21 cellular contexts compared by ENCODE assay signal in genomic region chr20:2604506-2604835, GRCh38.
"Had no signal": no experiment of that assay in that cellular context is flagged by ENCODE, and none has a peak within 500 bp of the region (broad histone marks: within the 10 kb centered on the region; RNA-seq: fewer than 3 reads in every experiment).

No MANE protein-coding gene starts in this region.

- ATAC-seq: effector memory CD8-positive, alpha-beta T cell; gastroesophageal sphincter; right cardiac atrium; stimulated activated naive B cell treated with anti-CD40 and anti-IgM and Interleukin-4, amounts not matched to agents 10 μg/mL and 1 μg/mL and 100 μg/mL, for 72 hours had no signal

- DNase-seq: activated CD4-positive, alpha-beta memory T cell treated with anti-CD3 and anti-CD28 coated beads, Interleukin-2, amount 10 ng/mL, durations not matched to agents 7 days and 5 days; activated CD4-positive, alpha-beta T cell treated with anti-CD3 and anti-CD28 coated beads, Interleukin-2, amount 10 ng/mL, durations not matched to agents 7 days and 5 days; activated CD4-positive, CD25-positive, alpha-beta regulatory T cell treated with anti-CD3 and anti-CD28 coated beads, Interleukin-2, amount 50 U/mL, for 72 hours; activated CD8-positive, alpha-beta memory T cell treated with anti-CD3 and anti-CD28 coated beads, Interleukin-2, amount 50 U/mL, for 48 hours; activated gamma-delta T cell treated with Interleukin-2 at 50 U/mL for 16 hours; activated naive CD4-positive, alpha-beta T cell treated with anti-CD3 and anti-CD28 coated beads, Interleukin-2, amount 50 U/mL, for 16 hours; activated T-cell treated with anti-CD3 and anti-CD28 coated beads, Interleukin-2, amount 50 U/mL, for 24 hours; amniotic stem cell; brain microvascular endothelial cell; cortex of kidney; effector memory CD8-positive, alpha-beta T cell; hippocampal formation; left cardiac atrium; mammary epithelial cell; posterior cingulate gyrus; right cardiac atrium; stimulated activated CD4-positive, alpha-beta T cell treated with anti-CD3 and anti-CD28 coated beads, Interleukin-15, amount 100 ng/mL, for 24 hours; stimulated activated CD4-positive, alpha-beta T cell treated with anti-CD3 and anti-CD28 coated beads, Interleukin-2, amount 100 ng/mL, for 24 hours; stimulated activated naive B cell treated with anti-CD40 and anti-IgM and Interleukin-4, amounts not matched to agents 10 μg/mL and 1 μg/mL and 100 μg/mL, for 72 hours; transverse colon had no signal
